Comparison of ENCODE assay signal across 12 cellular contexts in the genomic region with DNA sequence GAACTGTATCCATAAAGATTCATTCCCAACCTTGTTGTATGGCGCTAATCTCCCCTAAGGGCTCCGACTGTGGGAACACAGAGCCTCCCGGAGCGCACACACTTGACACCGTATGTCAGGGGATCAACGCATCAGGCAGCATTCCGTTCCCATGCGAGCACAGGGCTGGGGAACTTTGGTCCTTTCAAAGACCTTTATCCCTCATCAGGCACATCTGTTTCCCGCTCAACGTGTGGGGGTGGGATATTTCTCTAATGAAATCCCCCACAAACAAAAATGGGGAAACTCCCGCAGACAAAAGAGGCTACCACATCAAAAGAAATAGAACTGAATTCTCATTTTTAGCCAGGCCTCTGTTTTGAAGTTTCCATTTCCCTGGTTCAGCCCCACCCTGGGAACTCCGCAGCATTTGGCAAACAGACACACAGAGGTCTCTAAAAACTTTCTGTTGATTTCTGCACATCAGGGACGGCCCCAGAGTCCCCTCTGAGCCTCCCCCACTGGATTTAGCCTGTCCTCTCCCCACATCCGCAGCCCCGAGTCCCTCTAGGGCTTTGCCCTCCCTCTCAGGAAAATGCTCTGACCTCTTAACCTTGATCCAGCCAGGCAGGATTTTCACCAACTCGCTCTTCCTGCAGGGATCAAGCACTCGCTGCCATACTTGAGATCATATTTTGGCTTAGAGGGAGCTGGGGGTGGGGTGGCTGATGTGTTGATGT. TPM values are rescaled to one million over a fixed set of nuclear protein-coding genes. Genes with fewer than 3 reads are reported as not detected.
DNase-seq lines count a peak whose midpoint lies in the region; ATAC-seq lines count a peak whose summit lies in the region.
"Had no signal": no experiment of that assay in that cellular context is flagged by ENCODE, and none has a peak within 500 bp of the region (broad histone marks: within the 10 kb centered on the region; RNA-seq: fewer than 3 reads in every experiment).

No MANE protein-coding gene starts in this region.

- intact Hi-C loops in Right ventricle myocardium inferior (cut with DNase I): loop anchor here (5.0 to 10.0 kb wide), 3 partner anchors 74 to 144 kb away; a partner anchor contains a TSS

- DNase-seq in RPMI7951 (ENCODE audit: low read depth) (peak; percentile 85), Right ventricle myocardium inferior (ENCODE audit: missing footprints) (no peak), hypothalamus (lab: John Stamatoyannopoulos, UW) (no peak), NOMO-1 treated with DMSO at 0.1 percent for 48 hours (lab: John Stamatoyannopoulos, UW; ENCODE audit: unreplicated experiment) (no peak)
- DNase-seq in activated CD4-positive, CD25-positive, alpha-beta regulatory T cell treated with anti-CD3 and anti-CD28 coated beads, Interleukin-2, amount 50 U/mL, for 72 hours: no peak
- DNase-seq: HCEC 1CT, stomach had no signal

- H3K36me3 ChIP-seq in skeletal muscle tissue (ENCODE audit: control insufficient read depth in 3 of 3, insufficient read depth in 3 of 3, low read length in 3 of 3): no peaks in the 10 kb centered on the region
- H3K36me3 ChIP-seq: stomach had no signal

- peak overlapping the region in 1 of 3 donors; percentile 16 for H3K9ac ChIP-seq in skeletal muscle tissue (ENCODE audit: low read depth in 1 of 3, low read length in 3 of 3)

- H3K27me3 ChIP-seq in skeletal muscle tissue (ENCODE audit: control insufficient read depth in 3 of 3, insufficient read depth in 3 of 3, low read length in 3 of 3): peaks cover 3 to 20% (median 12%) of the 10 kb centered on the region in 3 donors
- H3K27me3 ChIP-seq: stomach had no signal

- H3K4me3 ChIP-seq in skeletal muscle tissue (ENCODE audit: low read length in 3 of 3): no peak overlapping the region
- H3K4me3 ChIP-seq: stomach had no signal

- ATAC-seq in HG02852 (IDR thresholded peaks at IDR 0.05; ENCODE audit: unreplicated experiment) (peak; percentile 61), Right ventricle myocardium inferior (peak; percentile 59), GM21576 (IDR thresholded peaks at IDR 0.05; ENCODE audit: unreplicated experiment) (no peak)

- peak overlapping the region; percentile 68 for H3K27ac ChIP-seq in skeletal muscle tissue (ENCODE audit: low read depth, low read length)

- peaks cover 13 to 30% (median 23%) of the 10 kb centered on the region in 3 donors for H3K4me1 ChIP-seq in skeletal muscle tissue (ENCODE audit: control insufficient read depth in 3 of 3, insufficient read depth in 3 of 3, low read length in 3 of 3)

- H3K9me3 ChIP-seq in skeletal muscle tissue (ENCODE audit: control insufficient read depth in 3 of 3, low read length in 3 of 3): no peaks in the 10 kb centered on the region
- H3K9me3 ChIP-seq: stomach had no signal

RNA-seq across cellular contexts. Expression of a gene that starts 6.5 kb away (rescaled TPM):
- 0.12 and 0.20 TPM in 2 replicates for total RNA-seq in RPMI7951 (2014; rRNA removed; shearing (Covaris generic))
- total RNA-seq in Right ventricle myocardium inferior: not detected
- total RNA-seq in skeletal muscle tissue: not detected
- total RNA-seq: pulmonary artery endothelial cell, SK-MEL-5, stomach had no signal

RNA-seq across cellular contexts. Expression of a gene that starts 29.2 kb away (rescaled TPM):
- not detected in 2 replicates for total RNA-seq in RPMI7951 (2014; rRNA removed; shearing (Covaris generic))
- total RNA-seq in Right ventricle myocardium inferior (not detected), skeletal muscle tissue (2.6 TPM)
- total RNA-seq: pulmonary artery endothelial cell, SK-MEL-5, stomach had no signal

RNA-seq across cellular contexts. Expression of a gene that starts 58.1 kb away (rescaled TPM):
- 16.8 and 17.9 TPM in 2 replicates for total RNA-seq in RPMI7951 (2014; rRNA removed; shearing (Covaris generic))
- total RNA-seq in Right ventricle myocardium inferior (not detected), skeletal muscle tissue (2.1 TPM)
- total RNA-seq: stomach had no signal
